Comparison of ENCODE assay signal across 35 cellular contexts in genomic region chr18:32431753-32432152, GRCh38. TPM values are rescaled to one million over a fixed set of nuclear protein-coding genes. Genes with fewer than 3 reads are reported as not detected.
"Had no signal": no experiment of that assay in that cellular context is flagged by ENCODE, and none has a peak within 500 bp of the region (broad histone marks: within the 10 kb centered on the region; RNA-seq: fewer than 3 reads in every experiment).

No MANE protein-coding gene starts in this region.

- H3K36me3 ChIP-seq: adrenal gland, ascending aorta, brain microvascular endothelial cell, breast epithelium, cardiac muscle cell had no signal

- FAIRE-seq: astrocyte, bronchial epithelial cell, colon had no signal

- H3K4me3 ChIP-seq: adrenal gland, ascending aorta, breast epithelium, cardiac muscle cell had no signal

- DNase-seq: activated effector memory CD4-positive, alpha-beta T cell treated with anti-CD3 and anti-CD28 coated beads, Interleukin-2, amount 50 U/mL, for 16 hours; activated effector memory CD4-positive, alpha-beta T cell treated with Interleukin-2 at 50 U/mL for 16 hours; activated gamma-delta T cell treated with Interleukin-2 at 50 U/mL for 16 hours; activated naive CD4-positive, alpha-beta T cell; activated naive CD4-positive, alpha-beta T cell treated with anti-CD3 and anti-CD28 coated beads for 36 hours; activated naive CD4-positive, alpha-beta T cell treated with anti-CD3 and anti-CD28 coated beads, Interleukin-2, amount 10 ng/mL, durations not matched to agents 7 days and 5 days; activated naive CD4-positive, alpha-beta T cell treated with anti-CD3 and anti-CD28 coated beads, Interleukin-2, amount 50 U/mL, for 16 hours; activated naive CD4-positive, alpha-beta T cell treated with Interleukin-2 at 50 U/mL for 16 hours; activated naive CD8-positive, alpha-beta T cell treated with anti-CD3 and anti-CD28 coated beads for 36 hours; activated naive CD8-positive, alpha-beta T cell treated with anti-CD3 and anti-CD28 coated beads, Interleukin-2, amount 10 ng/mL, durations not matched to agents 7 days and 5 days; activated naive CD8-positive, alpha-beta T cell treated with anti-CD3 and anti-CD28 coated beads, Interleukin-2, amount 50 U/mL, for 24 hours; activated T-cell treated with anti-CD3 and anti-CD28 coated beads, Interleukin-2, amount 50 U/mL, for 1 hour; activated T-cell treated with anti-CD3 and anti-CD28 coated beads, Interleukin-2, amount 50 U/mL, for 24 hours; activated T-cell treated with anti-CD3 and anti-CD28 coated beads, Interleukin-2, amount 50 U/mL, for 4 hours; activated T-cell treated with anti-CD3 and anti-CD28 coated beads, Interleukin-2, amount 50 U/mL, for 48 hours; activated T-cell treated with anti-CD3 and anti-CD28 coated beads, Interleukin-2, amount 50 U/mL, for 72 hours; adrenal gland; amniotic stem cell; amygdala; anterior cingulate cortex; aorta; brain microvascular endothelial cell; caudate nucleus; central memory CD4-positive, alpha-beta T cell; cerebellar nuclear complex had no signal

- H3K4me1 ChIP-seq: breast epithelium had no signal

- H3K27me3 ChIP-seq: adrenal gland, ascending aorta, brain microvascular endothelial cell, breast epithelium, cardiac muscle cell had no signal

- ATAC-seq: activated naive CD4-positive, alpha-beta T cell treated with anti-CD3 and anti-CD28 coated beads, Interleukin-2, amount 50 U/mL, for 72 hours; activated naive CD8-positive, alpha-beta T cell treated with anti-CD3 and anti-CD28 coated beads, Interleukin-2, amount 50 U/mL, for 24 hours; activated T-cell treated with anti-CD3 and anti-CD28 coated beads, Interleukin-2, amount 50 U/mL, for 4 hours; activated T-cell treated with anti-CD3 and anti-CD28 coated beads, Interleukin-2, amount 50 U/mL, for 72 hours; activated T-helper 17 cell treated with anti-CD3 and anti-CD28 coated beads, Interleukin-2, amount 50 U/mL, for 72 hours had no signal

- H3K27ac ChIP-seq: adrenal gland, ascending aorta, brain microvascular endothelial cell, breast epithelium, cardiac muscle cell had no signal

RNA-seq across cellular contexts. Expression of gene GAREM1, which starts 38.9 kb away (rescaled TPM):
- total RNA-seq: activated naive CD4-positive, alpha-beta T cell treated with anti-CD3 and anti-CD28 coated beads, Interleukin-2, amount 50 U/mL, for 72 hours; activated naive CD8-positive, alpha-beta T cell treated with anti-CD3 and anti-CD28 coated beads for 36 hours; activated T-helper 1 cell treated with anti-CD3 and anti-CD28 coated beads, Interleukin-12 subunit alpha, Interleukin-12 subunit beta, Interleukin-2, Interleukin-4 antibody, amounts not matched to agents 30 ng/mL and 10 ng/mL and 1 ng/mL, durations not matched to agents 14 hours and 24 hours and 36 hours; activated T-helper 2 cell treated with anti-CD3 and anti-CD28 coated beads, Interferon-gamma antibody, Interleukin-2, Interleukin-4, amounts not matched to agents 10 μg/mL and 5 μg/mL and 100 μg/mL, durations not matched to agents 14 hours and 24 hours and 36 hours had no signal
